ENCODE assay signal across 2 cellular contexts in the genomic region with DNA sequence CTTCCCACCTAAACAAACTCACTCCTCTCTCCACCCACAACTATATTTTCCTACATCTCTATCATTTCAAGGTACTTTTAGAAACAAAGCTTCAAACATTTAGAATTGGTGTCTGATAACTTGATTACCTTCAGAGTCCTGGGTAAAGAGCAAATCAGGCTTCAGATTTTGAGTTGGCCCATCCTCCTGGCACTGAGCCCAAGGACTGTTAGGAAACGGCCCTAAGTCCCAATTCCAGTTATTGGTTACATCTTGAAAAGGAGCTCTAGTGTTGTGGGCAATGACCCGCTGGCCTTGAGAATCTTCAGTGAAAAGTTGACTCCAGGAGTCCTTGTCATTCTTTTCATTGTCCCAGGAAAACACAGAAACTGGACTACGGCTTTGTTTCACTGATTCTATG.
TF ChIP-seq lines count a peak whose summit lies in the region.

No MANE protein-coding gene starts in this region.

TF ChIP-seq in GM12878, 131 proteins besides CTCF, POLR2A, EP300 and RAD21 (continues in another document):
- TF ChIP-seq ETV6 (conservative IDR thresholded peaks at IDR 0.05 in 1 of 2, IDR thresholded peaks at IDR 0.05 in 1 of 2; ENCODE audit: borderline replicate concordance in 1 of 2, low read depth in 1 of 2) (no peak), NFYA (IDR thresholded peaks at IDR 0.05; ENCODE audit: borderline replicate concordance, low read depth, low read length) (no peak), NRF1 (conservative IDR thresholded peaks at IDR 0.05; ENCODE audit: low read depth, low read length) (no peak), TCF12 (IDR thresholded peaks at IDR 0.05; ENCODE audit: low read depth, low read length) (no peak), STAT1 (conservative IDR thresholded peaks at IDR 0.05) (no peak), ZSCAN29 (IDR thresholded peaks at IDR 0.05) (no peak), POLR2AphosphoS2 (IDR thresholded peaks at IDR 0.05; ENCODE audit: low read depth, low read length) (no peak), BRCA1 (IDR thresholded peaks at IDR 0.05; ENCODE audit: low read depth, low read length) (no peak), JUND (IDR thresholded peaks at IDR 0.05; ENCODE audit: low read depth, low read length) (no peak)
- TF ChIP-seq, protein P1, sequence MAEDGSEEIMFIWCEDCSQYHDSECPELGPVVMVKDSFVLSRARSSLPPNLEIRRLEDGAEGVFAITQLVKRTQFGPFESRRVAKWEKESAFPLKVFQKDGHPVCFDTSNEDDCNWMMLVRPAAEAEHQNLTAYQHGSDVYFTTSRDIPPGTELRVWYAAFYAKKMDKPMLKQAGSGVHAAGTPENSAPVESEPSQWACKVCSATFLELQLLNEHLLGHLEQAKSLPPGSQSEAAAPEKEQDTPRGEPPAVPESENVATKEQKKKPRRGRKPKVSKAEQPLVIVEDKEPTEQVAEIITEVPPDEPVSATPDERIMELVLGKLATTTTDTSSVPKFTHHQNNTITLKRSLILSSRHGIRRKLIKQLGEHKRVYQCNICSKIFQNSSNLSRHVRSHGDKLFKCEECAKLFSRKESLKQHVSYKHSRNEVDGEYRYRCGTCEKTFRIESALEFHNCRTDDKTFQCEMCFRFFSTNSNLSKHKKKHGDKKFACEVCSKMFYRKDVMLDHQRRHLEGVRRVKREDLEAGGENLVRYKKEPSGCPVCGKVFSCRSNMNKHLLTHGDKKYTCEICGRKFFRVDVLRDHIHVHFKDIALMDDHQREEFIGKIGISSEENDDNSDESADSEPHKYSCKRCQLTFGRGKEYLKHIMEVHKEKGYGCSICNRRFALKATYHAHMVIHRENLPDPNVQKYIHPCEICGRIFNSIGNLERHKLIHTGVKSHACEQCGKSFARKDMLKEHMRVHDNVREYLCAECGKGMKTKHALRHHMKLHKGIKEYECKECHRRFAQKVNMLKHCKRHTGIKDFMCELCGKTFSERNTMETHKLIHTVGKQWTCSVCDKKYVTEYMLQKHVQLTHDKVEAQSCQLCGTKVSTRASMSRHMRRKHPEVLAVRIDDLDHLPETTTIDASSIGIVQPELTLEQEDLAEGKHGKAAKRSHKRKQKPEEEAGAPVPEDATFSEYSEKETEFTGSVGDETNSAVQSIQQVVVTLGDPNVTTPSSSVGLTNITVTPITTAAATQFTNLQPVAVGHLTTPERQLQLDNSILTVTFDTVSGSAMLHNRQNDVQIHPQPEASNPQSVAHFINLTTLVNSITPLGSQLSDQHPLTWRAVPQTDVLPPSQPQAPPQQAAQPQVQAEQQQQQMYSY (CRISPR knock-in tag; IDR thresholded peaks at IDR 0.05) = no peak
- TF ChIP-seq, protein P2, sequence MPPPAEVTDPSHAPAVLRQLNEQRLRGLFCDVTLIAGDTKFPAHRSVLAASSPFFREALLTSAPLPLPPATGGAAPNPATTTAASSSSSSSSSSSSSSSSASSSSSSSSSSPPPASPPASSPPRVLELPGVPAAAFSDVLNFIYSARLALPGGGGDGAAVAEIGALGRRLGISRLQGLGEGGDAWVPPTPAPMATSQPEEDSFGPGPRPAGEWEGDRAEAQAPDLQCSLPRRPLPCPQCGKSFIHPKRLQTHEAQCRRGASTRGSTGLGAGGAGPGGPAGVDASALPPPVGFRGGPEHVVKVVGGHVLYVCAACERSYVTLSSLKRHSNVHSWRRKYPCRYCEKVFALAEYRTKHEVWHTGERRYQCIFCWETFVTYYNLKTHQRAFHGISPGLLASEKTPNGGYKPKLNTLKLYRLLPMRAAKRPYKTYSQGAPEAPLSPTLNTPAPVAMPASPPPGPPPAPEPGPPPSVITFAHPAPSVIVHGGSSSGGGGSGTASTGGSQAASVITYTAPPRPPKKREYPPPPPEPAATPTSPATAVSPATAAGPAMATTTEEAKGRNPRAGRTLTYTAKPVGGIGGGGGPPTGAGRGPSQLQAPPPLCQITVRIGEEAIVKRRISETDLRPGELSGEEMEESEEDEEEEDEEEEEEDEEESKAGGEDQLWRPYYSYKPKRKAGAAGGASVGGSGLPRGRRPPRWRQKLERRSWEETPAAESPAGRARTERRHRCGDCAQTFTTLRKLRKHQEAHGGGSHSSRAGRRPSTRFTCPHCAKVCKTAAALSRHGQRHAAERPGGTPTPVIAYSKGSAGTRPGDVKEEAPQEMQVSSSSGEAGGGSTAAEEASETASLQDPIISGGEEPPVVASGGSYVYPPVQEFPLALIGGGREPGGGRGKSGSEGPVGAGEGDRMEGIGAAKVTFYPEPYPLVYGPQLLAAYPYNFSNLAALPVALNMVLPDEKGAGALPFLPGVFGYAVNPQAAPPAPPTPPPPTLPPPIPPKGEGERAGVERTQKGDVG (CRISPR knock-in tag; IDR thresholded peaks at IDR 0.05) = no peak
- TF ChIP-seq, protein P3, sequence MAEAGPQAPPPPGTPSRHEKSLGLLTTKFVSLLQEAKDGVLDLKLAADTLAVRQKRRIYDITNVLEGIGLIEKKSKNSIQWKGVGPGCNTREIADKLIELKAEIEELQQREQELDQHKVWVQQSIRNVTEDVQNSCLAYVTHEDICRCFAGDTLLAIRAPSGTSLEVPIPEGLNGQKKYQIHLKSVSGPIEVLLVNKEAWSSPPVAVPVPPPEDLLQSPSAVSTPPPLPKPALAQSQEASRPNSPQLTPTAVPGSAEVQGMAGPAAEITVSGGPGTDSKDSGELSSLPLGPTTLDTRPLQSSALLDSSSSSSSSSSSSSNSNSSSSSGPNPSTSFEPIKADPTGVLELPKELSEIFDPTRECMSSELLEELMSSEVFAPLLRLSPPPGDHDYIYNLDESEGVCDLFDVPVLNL (IDR thresholded peaks at IDR 0.05; ENCODE audit: low read depth, low read length) = no peak
- TF ChIP-seq, protein P4, sequence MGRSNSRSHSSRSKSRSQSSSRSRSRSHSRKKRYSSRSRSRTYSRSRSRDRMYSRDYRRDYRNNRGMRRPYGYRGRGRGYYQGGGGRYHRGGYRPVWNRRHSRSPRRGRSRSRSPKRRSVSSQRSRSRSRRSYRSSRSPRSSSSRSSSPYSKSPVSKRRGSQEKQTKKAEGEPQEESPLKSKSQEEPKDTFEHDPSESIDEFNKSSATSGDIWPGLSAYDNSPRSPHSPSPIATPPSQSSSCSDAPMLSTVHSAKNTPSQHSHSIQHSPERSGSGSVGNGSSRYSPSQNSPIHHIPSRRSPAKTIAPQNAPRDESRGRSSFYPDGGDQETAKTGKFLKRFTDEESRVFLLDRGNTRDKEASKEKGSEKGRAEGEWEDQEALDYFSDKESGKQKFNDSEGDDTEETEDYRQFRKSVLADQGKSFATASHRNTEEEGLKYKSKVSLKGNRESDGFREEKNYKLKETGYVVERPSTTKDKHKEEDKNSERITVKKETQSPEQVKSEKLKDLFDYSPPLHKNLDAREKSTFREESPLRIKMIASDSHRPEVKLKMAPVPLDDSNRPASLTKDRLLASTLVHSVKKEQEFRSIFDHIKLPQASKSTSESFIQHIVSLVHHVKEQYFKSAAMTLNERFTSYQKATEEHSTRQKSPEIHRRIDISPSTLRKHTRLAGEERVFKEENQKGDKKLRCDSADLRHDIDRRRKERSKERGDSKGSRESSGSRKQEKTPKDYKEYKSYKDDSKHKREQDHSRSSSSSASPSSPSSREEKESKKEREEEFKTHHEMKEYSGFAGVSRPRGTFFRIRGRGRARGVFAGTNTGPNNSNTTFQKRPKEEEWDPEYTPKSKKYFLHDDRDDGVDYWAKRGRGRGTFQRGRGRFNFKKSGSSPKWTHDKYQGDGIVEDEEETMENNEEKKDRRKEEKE (IDR thresholded peaks at IDR 0.05) = no peak

TF ChIP-seq in SK-N-SH, 30 proteins besides CTCF, POLR2A, EP300 and RAD21:
- TF ChIP-seq EZH2phosphoT487 (IDR thresholded peaks at IDR 0.05; ENCODE audit: borderline replicate concordance, low read depth) = no peak
- no peak for TF ChIP-seq NFIC (IDR thresholded peaks at IDR 0.05; ENCODE audit: borderline replicate concordance)
- TF ChIP-seq, protein P5, sequence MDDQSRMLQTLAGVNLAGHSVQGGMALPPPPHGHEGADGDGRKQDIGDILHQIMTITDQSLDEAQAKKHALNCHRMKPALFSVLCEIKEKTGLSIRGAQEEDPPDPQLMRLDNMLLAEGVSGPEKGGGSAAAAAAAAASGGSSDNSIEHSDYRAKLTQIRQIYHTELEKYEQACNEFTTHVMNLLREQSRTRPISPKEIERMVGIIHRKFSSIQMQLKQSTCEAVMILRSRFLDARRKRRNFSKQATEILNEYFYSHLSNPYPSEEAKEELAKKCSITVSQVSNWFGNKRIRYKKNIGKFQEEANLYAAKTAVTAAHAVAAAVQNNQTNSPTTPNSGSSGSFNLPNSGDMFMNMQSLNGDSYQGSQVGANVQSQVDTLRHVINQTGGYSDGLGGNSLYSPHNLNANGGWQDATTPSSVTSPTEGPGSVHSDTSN (IDR thresholded peaks at IDR 0.05) = no peak
- TF ChIP-seq FOXJ3 (CRISPR knock-in tag; IDR thresholded peaks at IDR 0.05) = no peak
- TF ChIP-seq, protein P6, sequence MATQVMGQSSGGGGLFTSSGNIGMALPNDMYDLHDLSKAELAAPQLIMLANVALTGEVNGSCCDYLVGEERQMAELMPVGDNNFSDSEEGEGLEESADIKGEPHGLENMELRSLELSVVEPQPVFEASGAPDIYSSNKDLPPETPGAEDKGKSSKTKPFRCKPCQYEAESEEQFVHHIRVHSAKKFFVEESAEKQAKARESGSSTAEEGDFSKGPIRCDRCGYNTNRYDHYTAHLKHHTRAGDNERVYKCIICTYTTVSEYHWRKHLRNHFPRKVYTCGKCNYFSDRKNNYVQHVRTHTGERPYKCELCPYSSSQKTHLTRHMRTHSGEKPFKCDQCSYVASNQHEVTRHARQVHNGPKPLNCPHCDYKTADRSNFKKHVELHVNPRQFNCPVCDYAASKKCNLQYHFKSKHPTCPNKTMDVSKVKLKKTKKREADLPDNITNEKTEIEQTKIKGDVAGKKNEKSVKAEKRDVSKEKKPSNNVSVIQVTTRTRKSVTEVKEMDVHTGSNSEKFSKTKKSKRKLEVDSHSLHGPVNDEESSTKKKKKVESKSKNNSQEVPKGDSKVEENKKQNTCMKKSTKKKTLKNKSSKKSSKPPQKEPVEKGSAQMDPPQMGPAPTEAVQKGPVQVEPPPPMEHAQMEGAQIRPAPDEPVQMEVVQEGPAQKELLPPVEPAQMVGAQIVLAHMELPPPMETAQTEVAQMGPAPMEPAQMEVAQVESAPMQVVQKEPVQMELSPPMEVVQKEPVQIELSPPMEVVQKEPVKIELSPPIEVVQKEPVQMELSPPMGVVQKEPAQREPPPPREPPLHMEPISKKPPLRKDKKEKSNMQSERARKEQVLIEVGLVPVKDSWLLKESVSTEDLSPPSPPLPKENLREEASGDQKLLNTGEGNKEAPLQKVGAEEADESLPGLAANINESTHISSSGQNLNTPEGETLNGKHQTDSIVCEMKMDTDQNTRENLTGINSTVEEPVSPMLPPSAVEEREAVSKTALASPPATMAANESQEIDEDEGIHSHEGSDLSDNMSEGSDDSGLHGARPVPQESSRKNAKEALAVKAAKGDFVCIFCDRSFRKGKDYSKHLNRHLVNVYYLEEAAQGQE (IDR thresholded peaks at IDR 0.05; ENCODE audit: low read depth, low read length) = no peak
- TF ChIP-seq JUND (IDR thresholded peaks at IDR 0.05) = no peak
- TF ChIP-seq GABPA (IDR thresholded peaks at IDR 0.05; ENCODE audit: low read depth) = no peak
- TF ChIP-seq POLR2AphosphoS5 (IDR thresholded peaks at IDR 0.05; ENCODE audit: low read depth, low read length) = no peak
- TF ChIP-seq, protein P7, sequence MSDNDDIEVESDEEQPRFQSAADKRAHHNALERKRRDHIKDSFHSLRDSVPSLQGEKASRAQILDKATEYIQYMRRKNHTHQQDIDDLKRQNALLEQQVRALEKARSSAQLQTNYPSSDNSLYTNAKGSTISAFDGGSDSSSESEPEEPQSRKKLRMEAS (IDR thresholded peaks at IDR 0.05; ENCODE audit: low read depth) = no peak
- TF ChIP-seq, protein P8, sequence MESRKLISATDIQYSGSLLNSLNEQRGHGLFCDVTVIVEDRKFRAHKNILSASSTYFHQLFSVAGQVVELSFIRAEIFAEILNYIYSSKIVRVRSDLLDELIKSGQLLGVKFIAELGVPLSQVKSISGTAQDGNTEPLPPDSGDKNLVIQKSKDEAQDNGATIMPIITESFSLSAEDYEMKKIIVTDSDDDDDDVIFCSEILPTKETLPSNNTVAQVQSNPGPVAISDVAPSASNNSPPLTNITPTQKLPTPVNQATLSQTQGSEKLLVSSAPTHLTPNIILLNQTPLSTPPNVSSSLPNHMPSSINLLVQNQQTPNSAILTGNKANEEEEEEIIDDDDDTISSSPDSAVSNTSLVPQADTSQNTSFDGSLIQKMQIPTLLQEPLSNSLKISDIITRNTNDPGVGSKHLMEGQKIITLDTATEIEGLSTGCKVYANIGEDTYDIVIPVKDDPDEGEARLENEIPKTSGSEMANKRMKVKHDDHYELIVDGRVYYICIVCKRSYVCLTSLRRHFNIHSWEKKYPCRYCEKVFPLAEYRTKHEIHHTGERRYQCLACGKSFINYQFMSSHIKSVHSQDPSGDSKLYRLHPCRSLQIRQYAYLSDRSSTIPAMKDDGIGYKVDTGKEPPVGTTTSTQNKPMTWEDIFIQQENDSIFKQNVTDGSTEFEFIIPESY (IDR thresholded peaks at IDR 0.05; ENCODE audit: borderline replicate concordance, low read depth) = no peak
- TF ChIP-seq SMC3 (IDR thresholded peaks at IDR 0.05; ENCODE audit: low read depth, low read length) = no peak
- no peak for TF ChIP-seq NRF1 (IDR thresholded peaks at IDR 0.05; ENCODE audit: low read depth, low read length)
- TF ChIP-seq, protein P9, sequence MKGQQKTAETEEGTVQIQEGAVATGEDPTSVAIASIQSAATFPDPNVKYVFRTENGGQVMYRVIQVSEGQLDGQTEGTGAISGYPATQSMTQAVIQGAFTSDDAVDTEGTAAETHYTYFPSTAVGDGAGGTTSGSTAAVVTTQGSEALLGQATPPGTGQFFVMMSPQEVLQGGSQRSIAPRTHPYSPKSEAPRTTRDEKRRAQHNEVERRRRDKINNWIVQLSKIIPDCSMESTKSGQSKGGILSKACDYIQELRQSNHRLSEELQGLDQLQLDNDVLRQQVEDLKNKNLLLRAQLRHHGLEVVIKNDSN (IDR thresholded peaks at IDR 0.05; ENCODE audit: borderline replicate concordance, low read depth) = no peak
- TF ChIP-seq FOSL2 (IDR thresholded peaks at IDR 0.05; ENCODE audit: borderline replicate concordance, low read depth) = no peak
- no peak for TF ChIP-seq TCF12 (IDR thresholded peaks at IDR 0.05)
- no peak for TF ChIP-seq SIN3A (IDR thresholded peaks at IDR 0.05; ENCODE audit: borderline replicate concordance, low read depth, low read length)
- TF ChIP-seq, protein P10, sequence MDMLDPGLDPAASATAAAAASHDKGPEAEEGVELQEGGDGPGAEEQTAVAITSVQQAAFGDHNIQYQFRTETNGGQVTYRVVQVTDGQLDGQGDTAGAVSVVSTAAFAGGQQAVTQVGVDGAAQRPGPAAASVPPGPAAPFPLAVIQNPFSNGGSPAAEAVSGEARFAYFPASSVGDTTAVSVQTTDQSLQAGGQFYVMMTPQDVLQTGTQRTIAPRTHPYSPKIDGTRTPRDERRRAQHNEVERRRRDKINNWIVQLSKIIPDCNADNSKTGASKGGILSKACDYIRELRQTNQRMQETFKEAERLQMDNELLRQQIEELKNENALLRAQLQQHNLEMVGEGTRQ (IDR thresholded peaks at IDR 0.05; ENCODE audit: borderline replicate concordance, low read depth, low read length) = no peak
- TF ChIP-seq MXI1 (IDR thresholded peaks at IDR 0.05; ENCODE audit: low read depth, low read length) = no peak
- TF ChIP-seq, protein P11, sequence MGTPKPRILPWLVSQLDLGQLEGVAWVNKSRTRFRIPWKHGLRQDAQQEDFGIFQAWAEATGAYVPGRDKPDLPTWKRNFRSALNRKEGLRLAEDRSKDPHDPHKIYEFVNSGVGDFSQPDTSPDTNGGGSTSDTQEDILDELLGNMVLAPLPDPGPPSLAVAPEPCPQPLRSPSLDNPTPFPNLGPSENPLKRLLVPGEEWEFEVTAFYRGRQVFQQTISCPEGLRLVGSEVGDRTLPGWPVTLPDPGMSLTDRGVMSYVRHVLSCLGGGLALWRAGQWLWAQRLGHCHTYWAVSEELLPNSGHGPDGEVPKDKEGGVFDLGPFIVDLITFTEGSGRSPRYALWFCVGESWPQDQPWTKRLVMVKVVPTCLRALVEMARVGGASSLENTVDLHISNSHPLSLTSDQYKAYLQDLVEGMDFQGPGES (IDR thresholded peaks at IDR 0.05; ENCODE audit: low read depth, low read length) = no peak
